ENCODE assay signal across 8 cellular contexts in the genomic region with DNA sequence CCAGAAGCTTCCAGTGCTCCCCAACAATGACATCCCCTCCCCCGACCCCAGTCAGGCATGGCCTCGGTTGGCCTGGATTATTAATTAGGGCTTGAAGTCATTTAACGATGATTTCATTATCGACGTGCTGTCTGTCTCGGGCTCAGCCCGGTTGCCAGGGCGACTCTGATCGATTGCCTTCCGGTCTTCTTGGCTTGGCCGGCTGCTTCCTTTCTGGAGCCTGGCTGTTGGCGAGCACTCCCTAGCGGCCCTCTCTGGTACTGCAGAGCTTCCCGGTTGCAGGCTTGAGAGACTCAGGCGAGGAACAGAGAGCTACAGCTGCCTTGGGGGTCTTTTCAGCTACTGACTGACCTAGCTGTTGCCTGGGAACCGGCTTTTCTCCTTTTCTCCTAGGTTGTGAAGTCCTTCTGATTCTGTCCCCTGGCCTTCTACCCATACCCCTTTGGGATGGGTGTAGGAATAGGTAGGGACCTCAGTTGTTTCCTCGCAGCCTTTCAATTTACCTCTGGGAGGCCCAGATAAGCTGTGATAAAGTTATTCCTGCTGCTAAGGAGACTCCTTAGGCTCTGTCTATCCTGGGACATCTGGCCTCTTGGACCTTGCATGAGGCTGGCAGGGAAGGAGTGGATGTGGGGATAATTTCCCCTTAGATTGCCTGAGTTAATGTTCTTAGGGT. TPM values are rescaled to one million over a fixed set of nuclear protein-coding genes. Genes with fewer than 3 reads are reported as not detected.
DNase-seq lines count a peak whose midpoint lies in the region; ATAC-seq lines count a peak whose summit lies in the region.

No MANE protein-coding gene starts in this region.

- DNase-seq in SIG-M5 treated with dmso at 0.1 percent for 504 hours (lab: John Stamatoyannopoulos, UW; ENCODE audit: unreplicated experiment) (peak; percentile 83), SIG-M5 (lab: John Stamatoyannopoulos, UW) (no peak), NCI-H187 (lab: John Stamatoyannopoulos, UW) (peak; percentile 69 to 71), cerebellum (ENCODE audit: low spot score) (peak; percentile 51), left colon (peak; percentile 56 to 86)
- DNase-seq in activated CD4-positive, alpha-beta T cell treated with anti-CD3 and anti-CD28 coated beads for 1 hour = peak; percentile 62
- peak; percentile 78 to 86 for DNase-seq in stimulated activated CD4-positive, alpha-beta T cell treated with anti-CD3 and anti-CD28 coated beads, Interleukin-4, amount 100 ng/mL, for 48 hours (ENCODE audit: low read depth in 2 of 2)

- ATAC-seq in HG02884 (IDR thresholded peaks at IDR 0.05; ENCODE audit: unreplicated experiment) (peak; percentile 60), left colon (peak; percentile 77)

- intact Hi-C loops in left colon (cut with DNase I, micrococcal nuclease) = no loop called here

RNA-seq across cellular contexts. Expression of gene CISTR, which starts 5.5 kb away (rescaled TPM):
- not detected for total RNA-seq in cerebellum
- not detected for total RNA-seq in left colon

RNA-seq across cellular contexts. Expression of gene CALCOCO1, which starts 30.0 kb away (rescaled TPM):
- 63.3 TPM for total RNA-seq in cerebellum
- total RNA-seq in left colon = 10 to 100 TPM; 65.0 to 91.0 TPM
